ENCODE assay signal across 1 cellular context in genomic region chr5:178544166-178544834, GRCh38.
TF ChIP-seq lines count a peak whose summit lies in the region.

No MANE protein-coding gene starts in this region.

TF ChIP-seq in H1, 55 proteins besides CTCF, POLR2A, EP300 and RAD21:
- no peak for TF ChIP-seq RXRA (IDR thresholded peaks at IDR 0.05; ENCODE audit: insufficient read depth, low read depth, low read length)
- no peak for TF ChIP-seq NANOG (IDR thresholded peaks at IDR 0.05; ENCODE audit: insufficient read depth, low read depth, low read length, poor library complexity, severe bottlenecking)
- TF ChIP-seq KDM5A (IDR thresholded peaks at IDR 0.05; ENCODE audit: low read length), result no peak
- TF ChIP-seq MAX (IDR thresholded peaks at IDR 0.05), result no peak
- no peak for TF ChIP-seq CTBP2 (IDR thresholded peaks at IDR 0.05; ENCODE audit: borderline replicate concordance, insufficient read depth, insufficient read length, low read length)
- no peak for TF ChIP-seq CHD2 (IDR thresholded peaks at IDR 0.05; ENCODE audit: low read length)
- no peak for TF ChIP-seq CEBPB (IDR thresholded peaks at IDR 0.05; ENCODE audit: low read depth, low read length)
- no peak for TF ChIP-seq RNF2 (IDR thresholded peaks at IDR 0.05; ENCODE audit: borderline replicate concordance, low read depth, low read length, missing control alignments, poor library complexity, severe bottlenecking)
- TF ChIP-seq EZH2 (IDR thresholded peaks at IDR 0.05; ENCODE audit: low read depth, low read length, severe bottlenecking), result no peak
- TF ChIP-seq MAFK (IDR thresholded peaks at IDR 0.05; ENCODE audit: low read depth, low read length), result no peak
TF ChIP-seq in H1: peak in this region for 0.
